In genomic region chr4:183789657-183790056, GRCh38 we compare ENCODE assay signal across 18 cellular contexts.
DNase-seq lines count a peak whose midpoint lies in the region; ATAC-seq and TF ChIP-seq lines count a peak whose summit lies in the region.
"Had no signal": no experiment of that assay in that cellular context is flagged by ENCODE, and none has a peak within 500 bp of the region (broad histone marks: within the 10 kb centered on the region; RNA-seq: fewer than 3 reads in every experiment).

No MANE protein-coding gene starts in this region.

- H3K36me3 Mint-ChIP-seq in activated T-helper 2 cell treated with anti-CD3 and anti-CD28 coated beads, Interferon-gamma antibody, Interleukin-2, Interleukin-4, amounts not matched to agents 10 μg/mL and 5 μg/mL and 100 μg/mL, durations not matched to agents 14 hours and 24 hours and 36 hours (ENCODE audit: low read depth) = no peaks in the 10 kb centered on the region
- H3K36me3 Mint-ChIP-seq: CD8-positive, alpha-beta T cell had no signal

- H3K27ac ChIP-seq in colonic mucosa = no peak overlapping the region
- H3K27ac ChIP-seq: BLaER1 treated with 17β-estradiol and CSF1 and Interleukin-3, amounts not matched to agents 10 nM and 100 nM; KMS-11 had no signal

- H3K4me1 ChIP-seq in colonic mucosa = no peaks in the 10 kb centered on the region
- H3K4me1 ChIP-seq: BLaER1 treated with 17β-estradiol and CSF1 and Interleukin-3, amounts not matched to agents 10 nM and 100 nM had no signal

- intact Hi-C loops in colonic mucosa (cut with DNase I) = no loop called here
- intact Hi-C loops in activated T-helper 2 cell treated with anti-CD3 and anti-CD28 coated beads, Interferon-gamma antibody, Interleukin-2, Interleukin-4, amounts not matched to agents 10 μg/mL and 5 μg/mL and 100 μg/mL, durations not matched to agents 14 hours and 24 hours and 36 hours (cut with micrococcal nuclease) = no loop called here

- H3K9ac ChIP-seq in colonic mucosa (ENCODE audit: low read depth in 2 of 2, low read length in 2 of 2) = no peak overlapping the region
- H3K9ac ChIP-seq: BLaER1 treated with 17β-estradiol and CSF1 and Interleukin-3, amounts not matched to agents 10 nM and 100 nM; KMS-11 had no signal

- no peaks in the 10 kb centered on the region for H3K4me1 Mint-ChIP-seq in activated T-helper 2 cell treated with anti-CD3 and anti-CD28 coated beads, Interferon-gamma antibody, Interleukin-2, Interleukin-4, amounts not matched to agents 10 μg/mL and 5 μg/mL and 100 μg/mL, durations not matched to agents 14 hours and 24 hours and 36 hours (ENCODE audit: low read depth)
- H3K4me1 Mint-ChIP-seq: B cell had no signal

- peaks cover 24% of the 10 kb centered on the region for H3K27me3 Mint-ChIP-seq in activated T-helper 2 cell treated with anti-CD3 and anti-CD28 coated beads, Interferon-gamma antibody, Interleukin-2, Interleukin-4, amounts not matched to agents 10 μg/mL and 5 μg/mL and 100 μg/mL, durations not matched to agents 14 hours and 24 hours and 36 hours (ENCODE audit: low read depth)

- no peaks in the 10 kb centered on the region for H3K9me3 ChIP-seq in colonic mucosa

- H3K4me3 ChIP-seq in GM12865 (ENCODE audit: low read depth, low read length) (no peak overlapping the region), colonic mucosa (no peak overlapping the region)
- H3K4me3 ChIP-seq: BLaER1 treated with 17β-estradiol and CSF1 and Interleukin-3, amounts not matched to agents 10 nM and 100 nM had no signal

- H3K9me3 Mint-ChIP-seq in activated T-helper 2 cell treated with anti-CD3 and anti-CD28 coated beads, Interferon-gamma antibody, Interleukin-2, Interleukin-4, amounts not matched to agents 10 μg/mL and 5 μg/mL and 100 μg/mL, durations not matched to agents 14 hours and 24 hours and 36 hours = peaks cover 14% of the 10 kb centered on the region

- no peak for ATAC-seq in GM19351 (IDR thresholded peaks at IDR 0.05; ENCODE audit: unreplicated experiment)
- no peak for ATAC-seq in GM19467 (IDR thresholded peaks at IDR 0.05; ENCODE audit: unreplicated experiment)
- ATAC-seq: CD8-positive, alpha-beta T cell; HCT116 had no signal

- no peak overlapping the region for H3K27ac Mint-ChIP-seq in activated T-helper 2 cell treated with anti-CD3 and anti-CD28 coated beads, Interferon-gamma antibody, Interleukin-2, Interleukin-4, amounts not matched to agents 10 μg/mL and 5 μg/mL and 100 μg/mL, durations not matched to agents 14 hours and 24 hours and 36 hours
- H3K27ac Mint-ChIP-seq: B cell; CD8-positive, alpha-beta T cell; HFFc6 had no signal

- no peak for TF ChIP-seq CTCF in GM12865 (IDR thresholded peaks at IDR 0.05; ENCODE audit: insufficient read depth, low read depth, low read length, missing control alignments)
- TF ChIP-seq CTCF in colonic mucosa (IDR thresholded peaks at IDR 0.05) = no peak

- DNase-seq in ELR (ENCODE audit: low read depth) = peak; percentile 16
- peak; percentile 24 for DNase-seq in GM12865 (ENCODE audit: low read depth)
- peak; percentile 32 for DNase-seq in HT1080 (ENCODE audit: low read depth)
- DNase-seq in colonic mucosa = peak; percentile 2
- no peak for DNase-seq in activated T-helper 2 cell treated with anti-CD3 and anti-CD28 coated beads, Interferon-gamma antibody, Interleukin-2, Interleukin-4, amounts not matched to agents 10 μg/mL and 5 μg/mL and 100 μg/mL, durations not matched to agents 14 hours and 24 hours and 36 hours (ENCODE audit: low spot score)
- DNase-seq in activated T-cell treated with anti-CD3 and anti-CD28 coated beads, Interleukin-2, amount 50 U/mL, for 1 hour = no peak
- DNase-seq: Calu3; CD8-positive, alpha-beta T cell; GDM1; GOT3; H7; HFFc6 had no signal

- no peak overlapping the region for H3K4me3 Mint-ChIP-seq in activated T-helper 2 cell treated with anti-CD3 and anti-CD28 coated beads, Interferon-gamma antibody, Interleukin-2, Interleukin-4, amounts not matched to agents 10 μg/mL and 5 μg/mL and 100 μg/mL, durations not matched to agents 14 hours and 24 hours and 36 hours (ENCODE audit: low read depth)
- H3K4me3 Mint-ChIP-seq: B cell; CD8-positive, alpha-beta T cell; HFFc6 had no signal

- no peaks in the 10 kb centered on the region for H3K27me3 ChIP-seq in colonic mucosa
- H3K27me3 ChIP-seq: BLaER1 treated with 17β-estradiol and CSF1 and Interleukin-3, amounts not matched to agents 10 nM and 100 nM had no signal

- H3K36me3 ChIP-seq in colonic mucosa = no peaks in the 10 kb centered on the region
- H3K36me3 ChIP-seq: BLaER1 treated with 17β-estradiol and CSF1 and Interleukin-3, amounts not matched to agents 10 nM and 100 nM had no signal

Comparison
In these comparisons a context has a peak if more than half of its experiments do, and no peak if none do; other contexts are left out.
1. DNase-seq: peak in ELR (single experiment), GM12865 (single experiment), HT1080 (single experiment) and colonic mucosa (single experiment); none in activated T-helper 2 cell treated with anti-CD3 and anti-CD28 coated beads, Interferon-gamma antibody, Interleukin-2, Interleukin-4, amounts not matched to agents 10 μg/mL and 5 μg/mL and 100 μg/mL, durations not matched to agents 14 hours and 24 hours and 36 hours (single experiment) and activated T-cell treated with anti-CD3 and anti-CD28 coated beads, Interleukin-2, amount 50 U/mL, for 1 hour (single experiment).